ENCODE assay signal across 1 cellular context in genomic region chr4:52721968-52722814, GRCh38.
TF ChIP-seq lines count a peak whose summit lies in the region.

No MANE protein-coding gene starts in this region.

TF ChIP-seq in HepG2, 621 proteins besides CTCF, POLR2A, EP300 and RAD21 (continued from another document and continues in another):
- TF ChIP-seq MLXIP (CRISPR knock-in tag; IDR thresholded peaks at IDR 0.05; ENCODE audit: borderline replicate concordance) (no peak), BCL3 (CRISPR knock-in tag; IDR thresholded peaks at IDR 0.05) (no peak), STAT5B (CRISPR knock-in tag; IDR thresholded peaks at IDR 0.05) (no peak), SKI (IDR thresholded peaks at IDR 0.05; ENCODE audit: partially characterized antibody) (no peak), CSRNP1 (CRISPR knock-in tag; IDR thresholded peaks at IDR 0.05) (0 out of 2 replicates have a peak, but pooled peaks have one; percentile 27), NAIF1 (CRISPR knock-in tag; IDR thresholded peaks at IDR 0.05; ENCODE audit: borderline replicate concordance) (no peak), SPEN (CRISPR knock-in tag; IDR thresholded peaks at IDR 0.05; ENCODE audit: low read depth) (no peak), ASH2L (IDR thresholded peaks at IDR 0.05; ENCODE audit: insufficient read length, low read depth, low read length) (no peak), ATF4 (CRISPR knock-in tag; IDR thresholded peaks at IDR 0.05) (0 out of 4 replicates have a peak, but pooled peaks of 1 of the 2 experiments have one; percentile 6), CEBPZ (IDR thresholded peaks at IDR 0.05; ENCODE audit: low read length) (no peak), ZNF616 (CRISPR knock-in tag; IDR thresholded peaks at IDR 0.05; ENCODE audit: low read depth) (no peak), NPAS2 (CRISPR knock-in tag; IDR thresholded peaks at IDR 0.05; ENCODE audit: borderline replicate concordance) (no peak), TARDBP (CRISPR knock-in tag; IDR thresholded peaks at IDR 0.05) (peak; percentile 61), RFX1 (IDR thresholded peaks at IDR 0.05) (no peak), ZZZ3 (CRISPR knock-in tag; IDR thresholded peaks at IDR 0.05; ENCODE audit: borderline replicate concordance) (no peak), ZGPAT (CRISPR knock-in tag; IDR thresholded peaks at IDR 0.05) (peak; percentile 44; the same call in 1 of the 2 replicates), ZNF251 (CRISPR knock-in tag; IDR thresholded peaks at IDR 0.05) (no peak), ZFY (CRISPR knock-in tag; IDR thresholded peaks at IDR 0.05) (peak; percentile 51), DNMT1 (CRISPR knock-in tag; IDR thresholded peaks at IDR 0.05) (no peak), GATAD2A (CRISPR knock-in tag; IDR thresholded peaks at IDR 0.05) (no peak), HMGXB3 (CRISPR knock-in tag; IDR thresholded peaks at IDR 0.05; ENCODE audit: borderline replicate concordance) (no peak), CHCHD3 (CRISPR knock-in tag; IDR thresholded peaks at IDR 0.05) (no peak), GPBP1L1 (CRISPR knock-in tag; IDR thresholded peaks at IDR 0.05) (no peak), ZNF280D (CRISPR knock-in tag; IDR thresholded peaks at IDR 0.05) (no peak), TOE1 (CRISPR knock-in tag; IDR thresholded peaks at IDR 0.05) (no peak), ELK4 (CRISPR knock-in tag; IDR thresholded peaks at IDR 0.05; ENCODE audit: borderline replicate concordance) (no peak), THAP11 (CRISPR knock-in tag; IDR thresholded peaks at IDR 0.05) (0 out of 2 replicates have a peak, but pooled peaks have one; percentile 20), BCL6 (CRISPR knock-in tag; IDR thresholded peaks at IDR 0.05) (no peak), MIER3 (CRISPR knock-in tag; IDR thresholded peaks at IDR 0.05; ENCODE audit: borderline replicate concordance) (no peak), CENPBD1 (CRISPR knock-in tag; IDR thresholded peaks at IDR 0.05; ENCODE audit: borderline replicate concordance, low read depth) (no peak), RBM22 (optimal IDR thresholded peaks at IDR 0.05; ENCODE audit: low read length) (no peak)
